ENCODE assay signal across 1 cellular context in genomic region chr1:110579460-110579859, GRCh38.
TF ChIP-seq lines count a peak whose summit lies in the region.

No MANE protein-coding gene starts in this region.

TF ChIP-seq in HepG2, 621 proteins besides CTCF, POLR2A, EP300 and RAD21:
- no peak for TF ChIP-seq ZNF761 (CRISPR knock-in tag; conservative IDR thresholded peaks at IDR 0.05)
- peak; percentile 39; the same call in 1 of the 2 replicates for TF ChIP-seq PHF21A (CRISPR knock-in tag; IDR thresholded peaks at IDR 0.05)
- TF ChIP-seq PAXIP1 (CRISPR knock-in tag; conservative IDR thresholded peaks at IDR 0.05): peak; percentile 52; the same call in 1 of the 2 replicates
- TF ChIP-seq AHDC1 (CRISPR knock-in tag; IDR thresholded peaks at IDR 0.05; ENCODE audit: borderline replicate concordance): 0 out of 2 replicates have a peak, but pooled peaks have one; percentile 36
- no peak for TF ChIP-seq HDAC6 (IDR thresholded peaks at IDR 0.05; ENCODE audit: low read depth, low read length)
- peak; percentile 95 for TF ChIP-seq GFI1 (CRISPR knock-in tag; IDR thresholded peaks at IDR 0.05; ENCODE audit: borderline replicate concordance)
- TF ChIP-seq HNF4A (CRISPR knock-in tag; IDR thresholded peaks at IDR 0.05): peak; percentile 40; the same call in 1 of the 2 replicates
- TF ChIP-seq MBD4 (IDR thresholded peaks at IDR 0.05; ENCODE audit: borderline replicate concordance, low read length): no peak
- TF ChIP-seq TBX2 (CRISPR knock-in tag; IDR thresholded peaks at IDR 0.05; ENCODE audit: borderline replicate concordance): 0 out of 2 replicates have a peak, but pooled peaks have one; percentile 16
